In the genomic region with DNA sequence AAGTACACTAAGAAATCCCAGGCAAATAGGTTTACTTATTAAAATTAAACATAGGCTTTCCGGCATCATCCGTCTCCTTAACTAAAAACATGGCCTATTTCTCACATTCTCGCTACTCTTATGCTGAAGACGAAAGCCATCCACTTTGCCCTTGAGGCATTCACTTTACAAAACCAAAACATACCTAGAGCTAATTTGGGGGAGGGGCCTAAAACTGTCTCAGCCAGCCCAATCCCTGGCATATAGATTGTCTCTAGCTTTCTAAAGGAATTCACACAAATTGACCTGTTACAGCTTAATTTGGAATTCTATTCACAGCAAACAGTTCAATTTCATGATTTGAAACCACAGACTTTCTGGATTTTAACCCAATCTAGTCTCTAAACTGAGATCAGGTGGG, we compare ENCODE assay signal across 15 cellular contexts. TPM values are rescaled to one million over a fixed set of nuclear protein-coding genes. Genes with fewer than 3 reads are reported as not detected.
DNase-seq lines count a peak whose midpoint lies in the region; ATAC-seq and TF ChIP-seq lines count a peak whose summit lies in the region.
"Had no signal": no experiment of that assay in that cellular context is flagged by ENCODE, and none has a peak within 500 bp of the region (broad histone marks: within the 10 kb centered on the region; RNA-seq: fewer than 3 reads in every experiment).

No MANE protein-coding gene starts in this region.

- peak overlapping the region; percentile 51; the same call in 1 of the 2 replicates for H3K23ac ChIP-seq in IMR-90 (ENCODE audit: low read depth, low read length)

- dilution Hi-C loops in IMR-90 (cut with HindIII; ENCODE audit: low sequenced_read_pairs, unreplicated experiment): no loop called here

- peak overlapping the region; percentile 27; the same call in 1 of the 2 replicates for H3K27ac ChIP-seq in IMR-90 (ENCODE audit: insufficient read depth, low read length)
- peak overlapping the region; percentile 59 for H3K27ac ChIP-seq in muscle layer of colon (ENCODE audit: low read depth, low read length)
- H3K27ac ChIP-seq in thyroid gland: peak overlapping the region; percentile 53 to 83 (median 71)

- H2BK20ac ChIP-seq in IMR-90 (ENCODE audit: low read depth, low read length): peak overlapping the region; percentile 28; the same call in 1 of the 2 replicates

- H3K9me1 ChIP-seq in IMR-90 (ENCODE audit: insufficient read depth, low read length): peaks cover 6% of the 10 kb centered on the region; the same call in 1 of the 2 replicates

- TF ChIP-seq RAD21 in IMR-90 (IDR thresholded peaks at IDR 0.05; ENCODE audit: low read length): no peak

- H3K9ac ChIP-seq in IMR-90 (ENCODE audit: low read depth, low read length) (no peak overlapping the region), muscle layer of colon (ENCODE audit: low read length) (no peak overlapping the region)

- ATAC-seq in IMR-90 (ENCODE audit: low read depth) (no peak), GM18520 (IDR thresholded peaks at IDR 0.05; ENCODE audit: unreplicated experiment) (no peak), GM18861 (IDR thresholded peaks at IDR 0.05; ENCODE audit: unreplicated experiment) (no peak)
- ATAC-seq: activated CD4-positive, alpha-beta T cell treated with anti-CD3 and anti-CD28 coated beads for 36 hours; naive thymus-derived CD4-positive, alpha-beta T cell had no signal

- 0 out of 2 replicates have a peak overlapping the region, but pooled peaks have one; percentile 18 for H3K14ac ChIP-seq in IMR-90 (replicated peaks; ENCODE audit: low read depth, low read length)

- H2BK15ac ChIP-seq in IMR-90 (ENCODE audit: low read depth, low read length): peak overlapping the region; percentile 57

- H3K4me3 ChIP-seq in IMR-90 (ENCODE audit: insufficient read depth, low read depth, low read length) (no peak overlapping the region), muscle layer of colon (ENCODE audit: low read depth in 1 of 2, low read length in 2 of 2) (no peak overlapping the region), thyroid gland (replicated peaks in 1 of 3) (no peak overlapping the region)

- no peaks in the 10 kb centered on the region for H3K27me3 Mint-ChIP-seq in chondrocyte (ENCODE audit: low read depth)
- H3K27me3 Mint-ChIP-seq: activated CD4-positive, alpha-beta T cell treated with anti-CD3 and anti-CD28 coated beads for 36 hours; IgD-negative memory B cell; naive thymus-derived CD4-positive, alpha-beta T cell had no signal

- no peaks in the 10 kb centered on the region for H3K9me3 Mint-ChIP-seq in chondrocyte (ENCODE audit: low read depth)
- H3K9me3 Mint-ChIP-seq: IgD-negative memory B cell had no signal

- peaks cover 7 to 10% of the 10 kb centered on the region in 2 experiments for H3K79me1 ChIP-seq in IMR-90 (ENCODE audit: low read depth in 1 of 2, low read length in 2 of 2)

- no peak for TF ChIP-seq POLR2A in IMR-90 (IDR thresholded peaks at IDR 0.05; ENCODE audit: low read depth, low read length)
- TF ChIP-seq POLR2A in thyroid gland (IDR thresholded peaks at IDR 0.05): no peak

- H3K4me1 ChIP-seq in IMR-90 (ENCODE audit: control insufficient read depth, insufficient read depth, low read length): peaks cover 14% of the 10 kb centered on the region
- H3K4me1 ChIP-seq in muscle layer of colon (ENCODE audit: insufficient read depth, low read length): peaks cover 44% of the 10 kb centered on the region
- H3K4me1 ChIP-seq in thyroid gland: peaks cover 25 to 33% of the 10 kb centered on the region in 2 donors

- H3K27ac Mint-ChIP-seq in chondrocyte (ENCODE audit: unreplicated experiment): peak overlapping the region; percentile 82
- H3K27ac Mint-ChIP-seq: IgD-negative memory B cell had no signal

- POLR2A ChIA-PET in IMR-90 (lab: Charles Lee; ENCODE audit: unreplicated experiment): no interaction called here

- peak overlapping the region; percentile 45 to 55 for H4K8ac ChIP-seq in IMR-90 (ENCODE audit: low read depth in 2 of 2, low read length in 2 of 2)

- peak overlapping the region; percentile 71; the same call in 1 of the 2 replicates for H3K56ac ChIP-seq in IMR-90 (ENCODE audit: extremely low read depth, insufficient read depth, low read length)

- H4K91ac ChIP-seq in IMR-90 (ENCODE audit: insufficient read depth, low read depth, low read length): peak overlapping the region; percentile 71

- no peaks in the 10 kb centered on the region for H4K20me1 ChIP-seq in IMR-90 (ENCODE audit: insufficient read depth, low read length)

- peaks cover 4% of the 10 kb centered on the region for H3K36me3 Mint-ChIP-seq in chondrocyte (ENCODE audit: low read depth)

- CTCF ChIA-PET in IMR-90 (lab: Yijun Ruan, JAX): interaction anchor here (0.6 kb wide), 1 partner anchor 130 kb away, joined by 5 read pairs; no protein-coding TSS in a partner anchor

- H2AK5ac ChIP-seq in IMR-90 (ENCODE audit: low read depth, low read length): peak overlapping the region; percentile 46; the same call in 1 of the 2 replicates

- H3K4me3 Mint-ChIP-seq in chondrocyte (ENCODE audit: unreplicated experiment): no peak overlapping the region
- H3K4me3 Mint-ChIP-seq: activated CD4-positive, alpha-beta T cell treated with anti-CD3 and anti-CD28 coated beads for 36 hours; IgD-negative memory B cell; naive thymus-derived CD4-positive, alpha-beta T cell had no signal

- H2BK5ac ChIP-seq in IMR-90 (ENCODE audit: low read depth, low read length, poor library complexity, severe bottlenecking): peak overlapping the region; percentile 89

- H2BK120ac ChIP-seq in IMR-90 (ENCODE audit: low read depth, low read length): peak overlapping the region; percentile 58

- H2AFZ ChIP-seq in IMR-90 (replicated peaks; ENCODE audit: low read length, poor library complexity): no peak overlapping the region

- peaks cover 47% of the 10 kb centered on the region for H3K4me1 Mint-ChIP-seq in chondrocyte (ENCODE audit: low read depth)
- H3K4me1 Mint-ChIP-seq: activated CD4-positive, alpha-beta T cell treated with anti-CD3 and anti-CD28 coated beads for 36 hours had no signal

- H3K18ac ChIP-seq in IMR-90 (ENCODE audit: low read depth, low read length): peak overlapping the region; percentile 46; the same call in 1 of the 2 replicates

- H3K27me3 ChIP-seq in IMR-90 (ENCODE audit: control insufficient read depth, insufficient read depth, low read length) (no peaks in the 10 kb centered on the region), muscle layer of colon (ENCODE audit: control insufficient read depth in 1 of 2, insufficient read depth in 2 of 2, low read length in 2 of 2) (no peaks in the 10 kb centered on the region), thyroid gland (no peaks in the 10 kb centered on the region)

- no TSS peak for BruUV-seq in IMR-90 (replicated peaks; lab: Mats Ljungman, UMichigan)

- DNase-seq in IMR-90 (no peak), chondrocyte (ENCODE audit: low spot score) (no peak), thyroid gland (no peak), cerebellar cortex (ENCODE audit: low spot score) (no peak)
- DNase-seq: activated CD4-positive, alpha-beta T cell treated with anti-CD3 and anti-CD28 coated beads for 36 hours; activated naive CD4-positive, alpha-beta T cell treated with Interleukin-2 at 50 U/mL for 16 hours; activated T-cell treated with anti-CD3 and anti-CD28 coated beads for 4 hours; left ventricle myocardium superior; naive thymus-derived CD4-positive, alpha-beta T cell; NCI-H526; OCI-M1 had no signal

- intact Hi-C loops in IMR-90 (cut with micrococcal nuclease) (no loop called here), thyroid gland (cut with DNase I) (no loop called here)

- in situ Hi-C loops in IMR-90 (cut with MboI; ENCODE audit: low sequenced_read_pairs): no loop called here

- no peak overlapping the region for H2AK9ac ChIP-seq in IMR-90 (replicated peaks; ENCODE audit: low read depth, low read length, poor library complexity)

- H3K4ac ChIP-seq in IMR-90 (ENCODE audit: low read depth, low read length): peak overlapping the region; percentile 78; the same call in 1 of the 2 replicates

- TF ChIP-seq CTCF in IMR-90 (conservative IDR thresholded peaks at IDR 0.05; ENCODE audit: low read depth, low read length) (no peak), chondrocyte (IDR thresholded peaks at IDR 0.05) (no peak), thyroid gland (IDR thresholded peaks at IDR 0.05) (no peak)

- H3K9me3 ChIP-seq in IMR-90 (ENCODE audit: control insufficient read depth, insufficient read depth, low read length) (no peaks in the 10 kb centered on the region), muscle layer of colon (ENCODE audit: low read length) (no peaks in the 10 kb centered on the region), thyroid gland (no peaks in the 10 kb centered on the region)

- WGBS in IMR-90 (ENCODE audit: extremely low coverage in 2 of 2, insufficient read length in 1 of 2), 2 experiments: 80% methylated on average over 3 of the region's 4 CpGs; no CpG with 5 or more reads in 1 of the 2 experiments
- WGBS in thyroid gland, 2 donors: 97 to 98% methylated on average over 4 of the region's 4 CpGs

- H3K4me2 ChIP-seq in IMR-90 (ENCODE audit: low read depth, low read length): no peak overlapping the region; the same call in 1 of the 2 replicates

- peak overlapping the region; percentile 13; the same call in 1 of the 2 replicates for H4K5ac ChIP-seq in IMR-90 (ENCODE audit: low read depth, low read length)

- H3K36me3 ChIP-seq in IMR-90 (ENCODE audit: control insufficient read depth, insufficient read depth, low read length): peaks cover 5% of the 10 kb centered on the region
- no peaks in the 10 kb centered on the region for H3K36me3 ChIP-seq in muscle layer of colon (ENCODE audit: insufficient read depth, low read length)
- no peaks in the 10 kb centered on the region for H3K36me3 ChIP-seq in thyroid gland

TF ChIP-seq in IMR-90, 13 proteins besides CTCF, POLR2A, EP300 and RAD21:
- TF ChIP-seq MXI1 (IDR thresholded peaks at IDR 0.05; ENCODE audit: borderline replicate concordance, low read depth, low read length) (no peak), CHD1 (IDR thresholded peaks at IDR 0.05; ENCODE audit: low read depth, low read length) (no peak), BHLHE40 (IDR thresholded peaks at IDR 0.05; ENCODE audit: low read depth, low read length) (no peak), RFX5 (IDR thresholded peaks at IDR 0.05; ENCODE audit: low read depth, low read length) (no peak), CEBPB (IDR thresholded peaks at IDR 0.05; ENCODE audit: low read depth, low read length) (no peak)

RNA-seq across cellular contexts. Expression of a gene that starts 34.8 kb away (rescaled TPM):
- total RNA-seq in IMR-90 (2012; rRNA removed) (16.3 and 23.1 TPM in 2 replicates), chondrocyte (9.2 to 14.8 TPM (median 9.3 TPM) in 3 replicates), thyroid gland (10 to 100 TPM; 15.3 to 22.7 (median 17.0) TPM)
- polyA plus RNA-seq in IMR-90 (2012; rRNA removed): 6.0 and 7.2 TPM in 2 replicates
- 1.6 and 1.7 TPM in 2 replicates for polyA plus RNA-seq in IMR-90 (2012; cell fraction: cytosol; rRNA removed)
- polyA plus RNA-seq in IMR-90 (2012; cell fraction: nucleus; rRNA removed; ENCODE audit: low replicate concordance): 1.2 and 9.4 TPM in 2 replicates
